1 cellular context compared by ENCODE assay signal in genomic region chr5:99621772-99622681, GRCh38.
TF ChIP-seq lines count a peak whose summit lies in the region.

No MANE protein-coding gene starts in this region.

TF ChIP-seq in WTC11, 78 proteins besides CTCF, POLR2A, EP300 and RAD21 (continued from another document):
- TF ChIP-seq STAT6 (CRISPR knock-in tag; conservative IDR thresholded peaks at IDR 0.05; ENCODE audit: low read depth) (no peak), RORB (CRISPR knock-in tag; IDR thresholded peaks at IDR 0.05) (no peak), GABPB1 (CRISPR knock-in tag; IDR thresholded peaks at IDR 0.05) (no peak), GRHL2 (CRISPR knock-in tag; IDR thresholded peaks at IDR 0.05; ENCODE audit: insufficient replicate concordance, severe bottlenecking) (no peak), SP1 (CRISPR knock-in tag; conservative IDR thresholded peaks at IDR 0.05) (no peak)
